Comparison of ENCODE assay signal across 33 cellular contexts in genomic region chr11:113278481-113278880, GRCh38.
"Had no signal": no experiment of that assay in that cellular context is flagged by ENCODE, and none has a peak within 500 bp of the region (broad histone marks: within the 10 kb centered on the region; RNA-seq: fewer than 3 reads in every experiment).

No MANE protein-coding gene starts in this region.

- H3K4me1 ChIP-seq: adrenal gland, body of pancreas had no signal

- H3K4me3 ChIP-seq: adrenal gland, body of pancreas, PC-9 had no signal

- DNase-seq: activated CD4-positive, alpha-beta T cell treated with anti-CD3 and anti-CD28 coated beads for 1 hour; activated CD4-positive, alpha-beta T cell treated with anti-CD3 and anti-CD28 coated beads for 48 hours; activated CD4-positive, alpha-beta T cell treated with anti-CD3 and anti-CD28 coated beads, Interleukin-2, amount 50 U/mL, for 4 hours; activated CD4-positive, CD25-positive, alpha-beta regulatory T cell; activated CD8-positive, alpha-beta T cell treated with anti-CD3 and anti-CD28 coated beads for 36 hours; activated gamma-delta T cell treated with Interleukin-2 at 50 U/mL for 16 hours; activated naive CD4-positive, alpha-beta T cell treated with anti-CD3 and anti-CD28 coated beads for 36 hours; activated T-cell treated with anti-CD3 and anti-CD28 coated beads for 4 hours; activated T-cell treated with anti-CD3 and anti-CD28 coated beads, Interleukin-2, amount 50 U/mL, for 4 hours; body of pancreas; cerebellar nuclear complex; Karpas-422; KBM-7; NCI-H1092 treated with DMSO at 0.1 percent for 48 hours; NCI-H1417 treated with DMSO at 0.1 percent for 48 hours; NCI-H1930; NCI-H2081 treated with DMSO at 0.1 percent for 48 hours; NCI-H226; NCI-H446 treated with DMSO at 0.1 percent for 48 hours; NCI-H82; NK-92 treated with Interleukin-12 subunit alpha and Interleukin-12 subunit beta, amount 100 ng/mL, for 24 hours; PC-9; SIG-M5; SW 1271; T-helper 1 cell; T-helper 2 cell; T-helper 9 cell; WERI-Rb-1 had no signal

- ATAC-seq: activated CD8-positive, alpha-beta T cell treated with anti-CD3 and anti-CD28 coated beads for 36 hours; activated naive CD4-positive, alpha-beta T cell treated with anti-CD3 and anti-CD28 coated beads, Interleukin-2, amount 50 U/mL, for 72 hours; activated T-cell treated with anti-CD3 and anti-CD28 coated beads, Interleukin-2, amount 50 U/mL, for 4 hours; body of pancreas had no signal

- H3K4me1 Mint-ChIP-seq: IgD-negative memory B cell had no signal

- H3K9me3 Mint-ChIP-seq: activated CD8-positive, alpha-beta T cell treated with anti-CD3 and anti-CD28 coated beads for 36 hours; activated naive CD4-positive, alpha-beta T cell treated with anti-CD3 and anti-CD28 coated beads for 36 hours; activated naive CD4-positive, alpha-beta T cell treated with anti-CD3 and anti-CD28 coated beads, Interleukin-2, amount 50 U/mL, for 72 hours; activated T-cell treated with anti-CD3 and anti-CD28 coated beads, Interleukin-2, amount 50 U/mL, for 4 hours; activated T-helper 1 cell treated with anti-CD3 and anti-CD28 coated beads, Interleukin-12 subunit alpha, Interleukin-12 subunit beta, Interleukin-2, Interleukin-4 antibody, amounts not matched to agents 30 ng/mL and 10 ng/mL and 1 ng/mL, durations not matched to agents 14 hours and 24 hours and 36 hours; IgD-negative memory B cell had no signal

- H3K9me3 ChIP-seq: adrenal gland, body of pancreas had no signal

- H3K27ac Mint-ChIP-seq: activated CD8-positive, alpha-beta T cell treated with anti-CD3 and anti-CD28 coated beads for 36 hours; activated naive CD4-positive, alpha-beta T cell treated with anti-CD3 and anti-CD28 coated beads for 36 hours; activated naive CD4-positive, alpha-beta T cell treated with anti-CD3 and anti-CD28 coated beads, Interleukin-2, amount 50 U/mL, for 72 hours; activated T-helper 1 cell treated with anti-CD3 and anti-CD28 coated beads, Interleukin-12 subunit alpha, Interleukin-12 subunit beta, Interleukin-2, Interleukin-4 antibody, amounts not matched to agents 30 ng/mL and 10 ng/mL and 1 ng/mL, durations not matched to agents 14 hours and 24 hours and 36 hours; IgD-negative memory B cell had no signal

- H3K36me3 ChIP-seq: adrenal gland had no signal

- H3K27ac ChIP-seq: adrenal gland, body of pancreas, PC-9, RWPE1, WERI-Rb-1 had no signal

- H3K36me3 Mint-ChIP-seq: activated naive CD4-positive, alpha-beta T cell treated with anti-CD3 and anti-CD28 coated beads, Interleukin-2, amount 50 U/mL, for 72 hours had no signal

- H3K27me3 Mint-ChIP-seq: activated CD8-positive, alpha-beta T cell treated with anti-CD3 and anti-CD28 coated beads for 36 hours; IgD-negative memory B cell had no signal

- H3K27me3 ChIP-seq: adrenal gland, body of pancreas had no signal

- H3K4me2 ChIP-seq: PC-9 had no signal

- H2AFZ ChIP-seq: PC-9 had no signal

- H3K4me3 Mint-ChIP-seq: activated CD8-positive, alpha-beta T cell treated with anti-CD3 and anti-CD28 coated beads for 36 hours; activated naive CD4-positive, alpha-beta T cell treated with anti-CD3 and anti-CD28 coated beads for 36 hours; activated T-cell treated with anti-CD3 and anti-CD28 coated beads, Interleukin-2, amount 50 U/mL, for 4 hours; activated T-helper 1 cell treated with anti-CD3 and anti-CD28 coated beads, Interleukin-12 subunit alpha, Interleukin-12 subunit beta, Interleukin-2, Interleukin-4 antibody, amounts not matched to agents 30 ng/mL and 10 ng/mL and 1 ng/mL, durations not matched to agents 14 hours and 24 hours and 36 hours; IgD-negative memory B cell had no signal
